3 cellular contexts compared by ENCODE assay signal in the genomic region with DNA sequence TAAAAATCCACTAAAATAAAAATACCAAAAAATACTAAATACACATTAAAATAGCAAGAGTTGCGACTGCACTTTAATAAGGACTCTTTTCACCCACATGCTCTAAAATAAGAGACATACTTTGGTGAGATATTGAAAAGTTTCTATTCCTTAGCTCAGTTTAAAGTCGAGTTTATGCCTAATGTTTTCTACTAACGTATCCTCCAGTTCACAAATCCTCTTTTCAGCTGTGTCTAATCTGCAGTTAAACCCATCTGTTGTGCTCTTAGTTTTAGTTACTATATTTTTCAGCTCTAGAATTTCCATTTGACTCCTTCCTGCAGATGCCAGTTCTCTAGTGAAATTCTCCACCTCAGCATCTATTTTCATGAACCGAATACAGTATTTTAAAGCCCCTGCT.
TF ChIP-seq lines count a peak whose summit lies in the region.

No MANE protein-coding gene starts in this region.

TF ChIP-seq in SK-N-SH treated with all-trans-retinoic acid at 6 μM for 48 hours, 23 proteins besides CTCF, POLR2A, EP300 and RAD21 (continued from another document):
- TF ChIP-seq, protein P1, sequence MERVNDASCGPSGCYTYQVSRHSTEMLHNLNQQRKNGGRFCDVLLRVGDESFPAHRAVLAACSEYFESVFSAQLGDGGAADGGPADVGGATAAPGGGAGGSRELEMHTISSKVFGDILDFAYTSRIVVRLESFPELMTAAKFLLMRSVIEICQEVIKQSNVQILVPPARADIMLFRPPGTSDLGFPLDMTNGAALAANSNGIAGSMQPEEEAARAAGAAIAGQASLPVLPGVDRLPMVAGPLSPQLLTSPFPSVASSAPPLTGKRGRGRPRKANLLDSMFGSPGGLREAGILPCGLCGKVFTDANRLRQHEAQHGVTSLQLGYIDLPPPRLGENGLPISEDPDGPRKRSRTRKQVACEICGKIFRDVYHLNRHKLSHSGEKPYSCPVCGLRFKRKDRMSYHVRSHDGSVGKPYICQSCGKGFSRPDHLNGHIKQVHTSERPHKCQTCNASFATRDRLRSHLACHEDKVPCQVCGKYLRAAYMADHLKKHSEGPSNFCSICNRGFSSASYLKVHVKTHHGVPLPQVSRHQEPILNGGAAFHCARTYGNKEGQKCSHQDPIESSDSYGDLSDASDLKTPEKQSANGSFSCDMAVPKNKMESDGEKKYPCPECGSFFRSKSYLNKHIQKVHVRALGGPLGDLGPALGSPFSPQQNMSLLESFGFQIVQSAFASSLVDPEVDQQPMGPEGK (CRISPR knock-in tag; IDR thresholded peaks at IDR 0.05; ENCODE audit: borderline replicate concordance): no peak
- TF ChIP-seq PPARA (CRISPR knock-in tag; IDR thresholded peaks at IDR 0.05; ENCODE audit: borderline replicate concordance) (no peak), ZFP3 (CRISPR knock-in tag; IDR thresholded peaks at IDR 0.05) (no peak)

TF ChIP-seq in SK-N-SH, 30 proteins besides CTCF, POLR2A, EP300 and RAD21:
- TF ChIP-seq, protein P2, sequence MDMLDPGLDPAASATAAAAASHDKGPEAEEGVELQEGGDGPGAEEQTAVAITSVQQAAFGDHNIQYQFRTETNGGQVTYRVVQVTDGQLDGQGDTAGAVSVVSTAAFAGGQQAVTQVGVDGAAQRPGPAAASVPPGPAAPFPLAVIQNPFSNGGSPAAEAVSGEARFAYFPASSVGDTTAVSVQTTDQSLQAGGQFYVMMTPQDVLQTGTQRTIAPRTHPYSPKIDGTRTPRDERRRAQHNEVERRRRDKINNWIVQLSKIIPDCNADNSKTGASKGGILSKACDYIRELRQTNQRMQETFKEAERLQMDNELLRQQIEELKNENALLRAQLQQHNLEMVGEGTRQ (IDR thresholded peaks at IDR 0.05; ENCODE audit: borderline replicate concordance, low read depth, low read length): no peak
- TF ChIP-seq, protein P3, sequence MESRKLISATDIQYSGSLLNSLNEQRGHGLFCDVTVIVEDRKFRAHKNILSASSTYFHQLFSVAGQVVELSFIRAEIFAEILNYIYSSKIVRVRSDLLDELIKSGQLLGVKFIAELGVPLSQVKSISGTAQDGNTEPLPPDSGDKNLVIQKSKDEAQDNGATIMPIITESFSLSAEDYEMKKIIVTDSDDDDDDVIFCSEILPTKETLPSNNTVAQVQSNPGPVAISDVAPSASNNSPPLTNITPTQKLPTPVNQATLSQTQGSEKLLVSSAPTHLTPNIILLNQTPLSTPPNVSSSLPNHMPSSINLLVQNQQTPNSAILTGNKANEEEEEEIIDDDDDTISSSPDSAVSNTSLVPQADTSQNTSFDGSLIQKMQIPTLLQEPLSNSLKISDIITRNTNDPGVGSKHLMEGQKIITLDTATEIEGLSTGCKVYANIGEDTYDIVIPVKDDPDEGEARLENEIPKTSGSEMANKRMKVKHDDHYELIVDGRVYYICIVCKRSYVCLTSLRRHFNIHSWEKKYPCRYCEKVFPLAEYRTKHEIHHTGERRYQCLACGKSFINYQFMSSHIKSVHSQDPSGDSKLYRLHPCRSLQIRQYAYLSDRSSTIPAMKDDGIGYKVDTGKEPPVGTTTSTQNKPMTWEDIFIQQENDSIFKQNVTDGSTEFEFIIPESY (IDR thresholded peaks at IDR 0.05; ENCODE audit: borderline replicate concordance, low read depth): no peak
- TF ChIP-seq FOXJ3 (CRISPR knock-in tag; IDR thresholded peaks at IDR 0.05): no peak
- no peak for TF ChIP-seq JUND (IDR thresholded peaks at IDR 0.05)
- no peak for TF ChIP-seq TAF1 (IDR thresholded peaks at IDR 0.05; ENCODE audit: borderline replicate concordance, low read depth, low read length)
- TF ChIP-seq POLR2AphosphoS5 (IDR thresholded peaks at IDR 0.05; ENCODE audit: low read depth, low read length): no peak
- no peak for TF ChIP-seq GABPA (IDR thresholded peaks at IDR 0.05; ENCODE audit: low read depth)
- no peak for TF ChIP-seq TEAD4 (IDR thresholded peaks at IDR 0.05; ENCODE audit: borderline replicate concordance, insufficient read depth)
- TF ChIP-seq, protein P4, sequence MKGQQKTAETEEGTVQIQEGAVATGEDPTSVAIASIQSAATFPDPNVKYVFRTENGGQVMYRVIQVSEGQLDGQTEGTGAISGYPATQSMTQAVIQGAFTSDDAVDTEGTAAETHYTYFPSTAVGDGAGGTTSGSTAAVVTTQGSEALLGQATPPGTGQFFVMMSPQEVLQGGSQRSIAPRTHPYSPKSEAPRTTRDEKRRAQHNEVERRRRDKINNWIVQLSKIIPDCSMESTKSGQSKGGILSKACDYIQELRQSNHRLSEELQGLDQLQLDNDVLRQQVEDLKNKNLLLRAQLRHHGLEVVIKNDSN (IDR thresholded peaks at IDR 0.05; ENCODE audit: borderline replicate concordance, low read depth): no peak
- no peak for TF ChIP-seq MXI1 (IDR thresholded peaks at IDR 0.05; ENCODE audit: low read depth, low read length)
- no peak for TF ChIP-seq RFX5 (IDR thresholded peaks at IDR 0.05; ENCODE audit: low read length)
- TF ChIP-seq, protein P5, sequence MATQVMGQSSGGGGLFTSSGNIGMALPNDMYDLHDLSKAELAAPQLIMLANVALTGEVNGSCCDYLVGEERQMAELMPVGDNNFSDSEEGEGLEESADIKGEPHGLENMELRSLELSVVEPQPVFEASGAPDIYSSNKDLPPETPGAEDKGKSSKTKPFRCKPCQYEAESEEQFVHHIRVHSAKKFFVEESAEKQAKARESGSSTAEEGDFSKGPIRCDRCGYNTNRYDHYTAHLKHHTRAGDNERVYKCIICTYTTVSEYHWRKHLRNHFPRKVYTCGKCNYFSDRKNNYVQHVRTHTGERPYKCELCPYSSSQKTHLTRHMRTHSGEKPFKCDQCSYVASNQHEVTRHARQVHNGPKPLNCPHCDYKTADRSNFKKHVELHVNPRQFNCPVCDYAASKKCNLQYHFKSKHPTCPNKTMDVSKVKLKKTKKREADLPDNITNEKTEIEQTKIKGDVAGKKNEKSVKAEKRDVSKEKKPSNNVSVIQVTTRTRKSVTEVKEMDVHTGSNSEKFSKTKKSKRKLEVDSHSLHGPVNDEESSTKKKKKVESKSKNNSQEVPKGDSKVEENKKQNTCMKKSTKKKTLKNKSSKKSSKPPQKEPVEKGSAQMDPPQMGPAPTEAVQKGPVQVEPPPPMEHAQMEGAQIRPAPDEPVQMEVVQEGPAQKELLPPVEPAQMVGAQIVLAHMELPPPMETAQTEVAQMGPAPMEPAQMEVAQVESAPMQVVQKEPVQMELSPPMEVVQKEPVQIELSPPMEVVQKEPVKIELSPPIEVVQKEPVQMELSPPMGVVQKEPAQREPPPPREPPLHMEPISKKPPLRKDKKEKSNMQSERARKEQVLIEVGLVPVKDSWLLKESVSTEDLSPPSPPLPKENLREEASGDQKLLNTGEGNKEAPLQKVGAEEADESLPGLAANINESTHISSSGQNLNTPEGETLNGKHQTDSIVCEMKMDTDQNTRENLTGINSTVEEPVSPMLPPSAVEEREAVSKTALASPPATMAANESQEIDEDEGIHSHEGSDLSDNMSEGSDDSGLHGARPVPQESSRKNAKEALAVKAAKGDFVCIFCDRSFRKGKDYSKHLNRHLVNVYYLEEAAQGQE (IDR thresholded peaks at IDR 0.05; ENCODE audit: low read depth, low read length): no peak
- TF ChIP-seq TCF12 (IDR thresholded peaks at IDR 0.05): no peak
- TF ChIP-seq SIN3A (IDR thresholded peaks at IDR 0.05; ENCODE audit: borderline replicate concordance, low read depth, low read length): no peak
- TF ChIP-seq, protein P6, sequence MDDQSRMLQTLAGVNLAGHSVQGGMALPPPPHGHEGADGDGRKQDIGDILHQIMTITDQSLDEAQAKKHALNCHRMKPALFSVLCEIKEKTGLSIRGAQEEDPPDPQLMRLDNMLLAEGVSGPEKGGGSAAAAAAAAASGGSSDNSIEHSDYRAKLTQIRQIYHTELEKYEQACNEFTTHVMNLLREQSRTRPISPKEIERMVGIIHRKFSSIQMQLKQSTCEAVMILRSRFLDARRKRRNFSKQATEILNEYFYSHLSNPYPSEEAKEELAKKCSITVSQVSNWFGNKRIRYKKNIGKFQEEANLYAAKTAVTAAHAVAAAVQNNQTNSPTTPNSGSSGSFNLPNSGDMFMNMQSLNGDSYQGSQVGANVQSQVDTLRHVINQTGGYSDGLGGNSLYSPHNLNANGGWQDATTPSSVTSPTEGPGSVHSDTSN (IDR thresholded peaks at IDR 0.05): no peak
- no peak for TF ChIP-seq EZH2phosphoT487 (IDR thresholded peaks at IDR 0.05; ENCODE audit: borderline replicate concordance, low read depth)
- TF ChIP-seq ELF1 (IDR thresholded peaks at IDR 0.05): no peak
- no peak for TF ChIP-seq GATA2 (CRISPR knock-in tag; IDR thresholded peaks at IDR 0.05)
- no peak for TF ChIP-seq FOSL2 (IDR thresholded peaks at IDR 0.05; ENCODE audit: borderline replicate concordance, low read depth)
- no peak for TF ChIP-seq CHD2 (IDR thresholded peaks at IDR 0.05; ENCODE audit: low read length, partially characterized antibody)

TF ChIP-seq in endothelial cell of umbilical vein, 7 proteins besides CTCF, POLR2A, EP300 and RAD21 (continued from another document):
- TF ChIP-seq GATA2 (IDR thresholded peaks at IDR 0.05; ENCODE audit: insufficient read depth, insufficient read length, low read depth, low read length) (no peak), JUN (IDR thresholded peaks at IDR 0.05; ENCODE audit: borderline replicate concordance, insufficient read depth, insufficient read length, low read depth) (no peak)
- TF ChIP-seq, protein P7, sequence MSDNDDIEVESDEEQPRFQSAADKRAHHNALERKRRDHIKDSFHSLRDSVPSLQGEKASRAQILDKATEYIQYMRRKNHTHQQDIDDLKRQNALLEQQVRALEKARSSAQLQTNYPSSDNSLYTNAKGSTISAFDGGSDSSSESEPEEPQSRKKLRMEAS (IDR thresholded peaks at IDR 0.05; ENCODE audit: insufficient read depth, insufficient read length): no peak
